1 cellular context compared by ENCODE assay signal in the genomic region with DNA sequence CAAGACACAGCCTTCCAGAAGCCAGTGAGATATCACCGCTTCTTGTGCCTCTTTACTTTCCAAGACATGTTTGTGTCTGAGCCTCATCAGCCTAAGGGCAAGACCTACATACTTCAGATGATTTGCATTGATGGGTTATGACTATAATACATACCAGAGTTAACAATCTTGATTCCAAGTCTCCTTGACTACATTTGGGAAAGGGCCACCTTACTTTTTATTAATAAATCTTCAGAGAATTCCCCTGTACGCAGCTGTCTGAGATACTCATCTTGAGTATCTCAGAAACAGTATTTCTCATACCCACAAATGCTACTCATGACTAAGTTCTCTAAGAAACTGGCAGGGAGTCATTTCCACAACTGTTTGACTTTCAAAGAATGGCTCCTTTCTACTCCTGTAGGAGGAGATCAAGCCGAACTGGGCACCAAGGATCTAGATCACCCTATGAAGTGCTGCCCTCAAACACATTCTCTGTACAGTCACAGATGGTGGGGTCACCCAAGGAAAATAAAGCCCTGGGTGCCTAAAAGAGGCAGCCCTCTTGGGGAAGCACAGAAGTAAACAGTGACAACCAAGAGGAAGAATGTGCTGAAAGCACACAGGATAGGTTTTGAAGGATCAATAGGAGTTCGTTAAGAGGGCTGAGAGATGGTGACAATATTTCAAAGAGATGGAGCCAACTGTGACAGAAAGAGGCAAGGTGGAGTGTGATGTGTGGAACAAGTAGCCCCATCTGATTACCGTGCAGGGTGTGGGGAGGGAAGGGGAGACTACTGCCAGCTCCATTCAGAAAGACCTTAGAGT.
TF ChIP-seq lines count a peak whose summit lies in the region.

No MANE protein-coding gene starts in this region.

TF ChIP-seq in HepG2, 621 proteins besides CTCF, POLR2A, EP300 and RAD21 (continued from another document):
- no peak for TF ChIP-seq GPBP1L1 (CRISPR knock-in tag; IDR thresholded peaks at IDR 0.05)
- TF ChIP-seq ZNF256 (CRISPR knock-in tag; conservative IDR thresholded peaks at IDR 0.05), result no peak
- TF ChIP-seq, protein P1, sequence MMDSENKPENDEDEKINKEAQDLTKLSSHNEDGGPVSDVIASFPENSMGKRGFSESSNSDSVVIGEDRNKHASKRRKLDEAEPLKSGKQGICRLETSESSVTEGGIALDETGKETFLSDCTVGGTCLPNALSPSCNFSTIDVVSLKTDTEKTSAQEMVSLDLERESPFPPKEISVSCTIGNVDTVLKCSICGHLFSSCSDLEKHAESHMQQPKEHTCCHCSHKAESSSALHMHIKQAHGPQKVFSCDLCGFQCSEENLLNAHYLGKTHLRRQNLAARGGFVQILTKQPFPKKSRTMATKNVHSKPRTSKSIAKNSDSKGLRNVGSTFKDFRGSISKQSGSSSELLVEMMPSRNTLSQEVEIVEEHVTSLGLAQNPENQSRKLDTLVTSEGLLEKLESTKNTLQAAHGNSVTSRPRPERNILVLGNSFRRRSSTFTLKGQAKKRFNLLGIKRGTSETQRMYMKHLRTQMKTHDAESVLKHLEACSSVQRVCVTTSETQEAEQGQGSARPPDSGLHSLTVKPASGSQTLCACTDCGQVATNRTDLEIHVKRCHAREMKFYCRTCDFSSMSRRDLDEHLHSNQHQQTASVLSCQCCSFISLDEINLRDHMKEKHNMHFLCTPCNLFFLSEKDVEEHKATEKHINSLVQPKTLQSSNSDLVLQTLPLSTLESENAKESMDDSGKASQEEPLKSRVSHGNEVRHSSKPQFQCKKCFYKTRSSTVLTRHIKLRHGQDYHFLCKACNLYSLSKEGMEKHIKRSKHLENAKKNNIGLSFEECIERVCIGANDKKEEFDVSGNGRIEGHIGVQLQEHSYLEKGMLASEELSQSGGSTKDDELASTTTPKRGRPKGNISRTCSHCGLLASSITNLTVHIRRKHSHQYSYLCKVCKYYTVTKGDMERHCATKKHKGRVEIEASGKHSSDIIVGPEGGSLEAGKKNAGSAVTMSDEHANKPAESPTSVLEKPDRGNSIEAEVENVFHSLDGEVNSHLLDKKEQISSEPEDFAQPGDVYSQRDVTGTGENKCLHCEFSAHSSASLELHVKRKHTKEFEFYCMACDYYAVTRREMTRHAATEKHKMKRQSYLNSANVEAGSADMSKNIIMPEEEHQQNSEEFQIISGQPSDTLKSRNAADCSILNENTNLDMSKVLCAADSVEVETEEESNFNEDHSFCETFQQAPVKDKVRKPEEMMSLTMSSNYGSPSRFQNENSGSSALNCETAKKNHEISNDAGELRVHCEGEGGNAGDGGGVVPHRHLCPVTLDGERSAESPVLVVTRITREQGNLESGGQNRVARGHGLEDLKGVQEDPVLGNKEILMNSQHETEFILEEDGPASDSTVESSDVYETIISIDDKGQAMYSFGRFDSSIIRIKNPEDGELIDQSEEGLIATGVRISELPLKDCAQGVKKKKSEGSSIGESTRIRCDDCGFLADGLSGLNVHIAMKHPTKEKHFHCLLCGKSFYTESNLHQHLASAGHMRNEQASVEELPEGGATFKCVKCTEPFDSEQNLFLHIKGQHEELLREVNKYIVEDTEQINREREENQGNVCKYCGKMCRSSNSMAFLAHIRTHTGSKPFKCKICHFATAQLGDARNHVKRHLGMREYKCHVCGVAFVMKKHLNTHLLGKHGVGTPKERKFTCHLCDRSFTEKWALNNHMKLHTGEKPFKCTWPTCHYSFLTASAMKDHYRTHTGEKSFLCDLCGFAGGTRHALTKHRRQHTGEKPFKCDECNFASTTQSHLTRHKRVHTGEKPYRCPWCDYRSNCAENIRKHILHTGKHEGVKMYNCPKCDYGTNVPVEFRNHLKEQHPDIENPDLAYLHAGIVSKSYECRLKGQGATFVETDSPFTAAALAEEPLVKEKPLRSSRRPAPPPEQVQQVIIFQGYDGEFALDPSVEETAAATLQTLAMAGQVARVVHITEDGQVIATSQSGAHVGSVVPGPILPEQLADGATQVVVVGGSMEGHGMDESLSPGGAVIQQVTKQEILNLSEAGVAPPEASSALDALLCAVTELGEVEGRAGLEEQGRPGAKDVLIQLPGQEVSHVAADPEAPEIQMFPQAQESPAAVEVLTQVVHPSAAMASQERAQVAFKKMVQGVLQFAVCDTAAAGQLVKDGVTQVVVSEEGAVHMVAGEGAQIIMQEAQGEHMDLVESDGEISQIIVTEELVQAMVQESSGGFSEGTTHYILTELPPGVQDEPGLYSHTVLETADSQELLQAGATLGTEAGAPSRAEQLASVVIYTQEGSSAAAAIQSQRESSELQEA (CRISPR knock-in tag; IDR thresholded peaks at IDR 0.05; ENCODE audit: not compliant biosample characterization), result no peak
- TF ChIP-seq KLF13 (CRISPR knock-in tag; IDR thresholded peaks at IDR 0.05), result no peak
- no peak for TF ChIP-seq ATRX (CRISPR knock-in tag; IDR thresholded peaks at IDR 0.05; ENCODE audit: borderline replicate concordance)
- no peak for TF ChIP-seq ZNF792 (CRISPR knock-in tag; IDR thresholded peaks at IDR 0.05)
TF ChIP-seq in HepG2: peak in this region for 0.
